Comparison of ENCODE assay signal across 1 cellular context in the genomic region with DNA sequence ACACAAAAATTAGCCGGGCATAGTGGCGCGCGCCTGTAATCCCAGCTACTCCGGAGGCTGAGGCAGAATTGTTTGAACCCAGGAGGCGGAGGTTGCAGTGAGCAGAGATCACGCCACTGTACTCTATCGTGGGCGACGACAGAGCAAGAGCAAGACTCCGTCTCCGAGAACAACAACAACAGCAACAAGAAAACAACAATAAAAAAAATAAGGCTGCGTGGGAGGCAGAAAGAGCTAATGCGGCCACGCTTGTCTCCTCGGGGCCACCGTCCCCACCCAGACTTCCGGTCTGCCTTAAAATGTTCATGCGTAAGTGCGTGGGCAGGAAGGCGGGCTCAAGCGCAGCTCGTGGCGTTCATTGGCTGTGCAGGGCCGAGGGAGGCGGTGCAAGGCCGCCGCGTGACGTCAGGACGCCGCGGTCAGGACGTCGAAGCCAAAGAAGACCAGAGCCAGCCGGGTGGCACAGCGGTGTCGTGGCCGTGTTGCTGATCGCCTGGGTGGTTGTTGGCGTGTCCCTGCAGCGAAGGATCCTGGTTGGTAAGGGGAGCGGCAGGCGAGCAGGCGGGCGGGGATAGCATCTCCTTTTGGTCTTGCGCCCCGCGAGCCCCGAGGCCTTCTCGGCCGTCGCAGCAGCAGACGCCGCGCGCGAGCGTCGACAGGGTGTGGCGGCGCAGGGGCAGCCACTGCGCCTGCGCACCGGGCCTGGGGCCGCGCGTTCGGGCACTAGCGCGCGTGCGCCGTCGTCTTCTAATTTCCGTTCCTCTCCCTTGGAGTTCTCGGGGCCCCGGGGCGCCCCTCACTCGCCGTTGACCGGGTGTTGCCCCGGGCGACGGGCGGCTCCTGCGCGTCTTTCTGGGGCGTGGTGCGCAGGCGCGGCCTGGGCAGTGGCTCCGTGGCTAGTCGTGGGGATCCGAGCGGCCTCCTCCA.
TF ChIP-seq lines count a peak whose summit lies in the region.

A gene (plus strand): TSS at position 426 of the 927 bp plus-strand sequence. CDS start 2,146 bp downstream, outside the sequence.

TF ChIP-seq in GM12878, 131 proteins besides CTCF, POLR2A, EP300 and RAD21 (continued from another document):
- TF ChIP-seq HDGF (IDR thresholded peaks at IDR 0.05), result peak; percentile 90
- TF ChIP-seq BMI1 (IDR thresholded peaks at IDR 0.05; ENCODE audit: borderline replicate concordance), result peak; percentile 22; the same call in 1 of the 2 replicates
- TF ChIP-seq TARDBP (IDR thresholded peaks at IDR 0.05; ENCODE audit: borderline replicate concordance), result no peak
- peak; percentile 91; the same call in 1 of the 2 replicates for TF ChIP-seq SMAD5 (IDR thresholded peaks at IDR 0.05; ENCODE audit: low read depth)
- peak; percentile 61; the same call in 1 of the 2 replicates for TF ChIP-seq GABPA (IDR thresholded peaks at IDR 0.05; ENCODE audit: low read depth)
- TF ChIP-seq, protein P1, sequence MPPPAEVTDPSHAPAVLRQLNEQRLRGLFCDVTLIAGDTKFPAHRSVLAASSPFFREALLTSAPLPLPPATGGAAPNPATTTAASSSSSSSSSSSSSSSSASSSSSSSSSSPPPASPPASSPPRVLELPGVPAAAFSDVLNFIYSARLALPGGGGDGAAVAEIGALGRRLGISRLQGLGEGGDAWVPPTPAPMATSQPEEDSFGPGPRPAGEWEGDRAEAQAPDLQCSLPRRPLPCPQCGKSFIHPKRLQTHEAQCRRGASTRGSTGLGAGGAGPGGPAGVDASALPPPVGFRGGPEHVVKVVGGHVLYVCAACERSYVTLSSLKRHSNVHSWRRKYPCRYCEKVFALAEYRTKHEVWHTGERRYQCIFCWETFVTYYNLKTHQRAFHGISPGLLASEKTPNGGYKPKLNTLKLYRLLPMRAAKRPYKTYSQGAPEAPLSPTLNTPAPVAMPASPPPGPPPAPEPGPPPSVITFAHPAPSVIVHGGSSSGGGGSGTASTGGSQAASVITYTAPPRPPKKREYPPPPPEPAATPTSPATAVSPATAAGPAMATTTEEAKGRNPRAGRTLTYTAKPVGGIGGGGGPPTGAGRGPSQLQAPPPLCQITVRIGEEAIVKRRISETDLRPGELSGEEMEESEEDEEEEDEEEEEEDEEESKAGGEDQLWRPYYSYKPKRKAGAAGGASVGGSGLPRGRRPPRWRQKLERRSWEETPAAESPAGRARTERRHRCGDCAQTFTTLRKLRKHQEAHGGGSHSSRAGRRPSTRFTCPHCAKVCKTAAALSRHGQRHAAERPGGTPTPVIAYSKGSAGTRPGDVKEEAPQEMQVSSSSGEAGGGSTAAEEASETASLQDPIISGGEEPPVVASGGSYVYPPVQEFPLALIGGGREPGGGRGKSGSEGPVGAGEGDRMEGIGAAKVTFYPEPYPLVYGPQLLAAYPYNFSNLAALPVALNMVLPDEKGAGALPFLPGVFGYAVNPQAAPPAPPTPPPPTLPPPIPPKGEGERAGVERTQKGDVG (CRISPR knock-in tag; IDR thresholded peaks at IDR 0.05), result 0 out of 2 replicates have a peak, but pooled peaks have one; percentile 39
- TF ChIP-seq SUZ12 (IDR thresholded peaks at IDR 0.05; ENCODE audit: unreplicated experiment), result no peak
- TF ChIP-seq, protein P2, sequence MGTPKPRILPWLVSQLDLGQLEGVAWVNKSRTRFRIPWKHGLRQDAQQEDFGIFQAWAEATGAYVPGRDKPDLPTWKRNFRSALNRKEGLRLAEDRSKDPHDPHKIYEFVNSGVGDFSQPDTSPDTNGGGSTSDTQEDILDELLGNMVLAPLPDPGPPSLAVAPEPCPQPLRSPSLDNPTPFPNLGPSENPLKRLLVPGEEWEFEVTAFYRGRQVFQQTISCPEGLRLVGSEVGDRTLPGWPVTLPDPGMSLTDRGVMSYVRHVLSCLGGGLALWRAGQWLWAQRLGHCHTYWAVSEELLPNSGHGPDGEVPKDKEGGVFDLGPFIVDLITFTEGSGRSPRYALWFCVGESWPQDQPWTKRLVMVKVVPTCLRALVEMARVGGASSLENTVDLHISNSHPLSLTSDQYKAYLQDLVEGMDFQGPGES (IDR thresholded peaks at IDR 0.05), result peak; percentile 39; the same call in 1 of the 2 replicates
- TF ChIP-seq, protein P3, sequence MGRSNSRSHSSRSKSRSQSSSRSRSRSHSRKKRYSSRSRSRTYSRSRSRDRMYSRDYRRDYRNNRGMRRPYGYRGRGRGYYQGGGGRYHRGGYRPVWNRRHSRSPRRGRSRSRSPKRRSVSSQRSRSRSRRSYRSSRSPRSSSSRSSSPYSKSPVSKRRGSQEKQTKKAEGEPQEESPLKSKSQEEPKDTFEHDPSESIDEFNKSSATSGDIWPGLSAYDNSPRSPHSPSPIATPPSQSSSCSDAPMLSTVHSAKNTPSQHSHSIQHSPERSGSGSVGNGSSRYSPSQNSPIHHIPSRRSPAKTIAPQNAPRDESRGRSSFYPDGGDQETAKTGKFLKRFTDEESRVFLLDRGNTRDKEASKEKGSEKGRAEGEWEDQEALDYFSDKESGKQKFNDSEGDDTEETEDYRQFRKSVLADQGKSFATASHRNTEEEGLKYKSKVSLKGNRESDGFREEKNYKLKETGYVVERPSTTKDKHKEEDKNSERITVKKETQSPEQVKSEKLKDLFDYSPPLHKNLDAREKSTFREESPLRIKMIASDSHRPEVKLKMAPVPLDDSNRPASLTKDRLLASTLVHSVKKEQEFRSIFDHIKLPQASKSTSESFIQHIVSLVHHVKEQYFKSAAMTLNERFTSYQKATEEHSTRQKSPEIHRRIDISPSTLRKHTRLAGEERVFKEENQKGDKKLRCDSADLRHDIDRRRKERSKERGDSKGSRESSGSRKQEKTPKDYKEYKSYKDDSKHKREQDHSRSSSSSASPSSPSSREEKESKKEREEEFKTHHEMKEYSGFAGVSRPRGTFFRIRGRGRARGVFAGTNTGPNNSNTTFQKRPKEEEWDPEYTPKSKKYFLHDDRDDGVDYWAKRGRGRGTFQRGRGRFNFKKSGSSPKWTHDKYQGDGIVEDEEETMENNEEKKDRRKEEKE (IDR thresholded peaks at IDR 0.05), result no peak
- TF ChIP-seq RCOR1 (conservative IDR thresholded peaks at IDR 0.05; ENCODE audit: low read depth, low read length), result 0 out of 2 replicates have a peak, but pooled peaks have one; percentile 46
- TF ChIP-seq TCF3 (IDR thresholded peaks at IDR 0.05; ENCODE audit: borderline replicate concordance, insufficient read depth, low read depth, low read length), result no peak
- TF ChIP-seq ZNF274 (IDR thresholded peaks at IDR 0.05; ENCODE audit: insufficient read depth, insufficient read length), result no peak
- TF ChIP-seq SREBF1 (IDR thresholded peaks at IDR 0.05; ENCODE audit: low read length), result no peak
- peak; percentile 95 for TF ChIP-seq POLR2AphosphoS5 (IDR thresholded peaks at IDR 0.05; ENCODE audit: low read length)
- TF ChIP-seq CBFB (IDR thresholded peaks at IDR 0.05; ENCODE audit: low read depth), result peak; percentile 93; the same call in 1 of the 2 replicates
- peak; percentile 80 for TF ChIP-seq ATF7 (IDR thresholded peaks at IDR 0.05; ENCODE audit: low read depth)
- TF ChIP-seq, protein P4, sequence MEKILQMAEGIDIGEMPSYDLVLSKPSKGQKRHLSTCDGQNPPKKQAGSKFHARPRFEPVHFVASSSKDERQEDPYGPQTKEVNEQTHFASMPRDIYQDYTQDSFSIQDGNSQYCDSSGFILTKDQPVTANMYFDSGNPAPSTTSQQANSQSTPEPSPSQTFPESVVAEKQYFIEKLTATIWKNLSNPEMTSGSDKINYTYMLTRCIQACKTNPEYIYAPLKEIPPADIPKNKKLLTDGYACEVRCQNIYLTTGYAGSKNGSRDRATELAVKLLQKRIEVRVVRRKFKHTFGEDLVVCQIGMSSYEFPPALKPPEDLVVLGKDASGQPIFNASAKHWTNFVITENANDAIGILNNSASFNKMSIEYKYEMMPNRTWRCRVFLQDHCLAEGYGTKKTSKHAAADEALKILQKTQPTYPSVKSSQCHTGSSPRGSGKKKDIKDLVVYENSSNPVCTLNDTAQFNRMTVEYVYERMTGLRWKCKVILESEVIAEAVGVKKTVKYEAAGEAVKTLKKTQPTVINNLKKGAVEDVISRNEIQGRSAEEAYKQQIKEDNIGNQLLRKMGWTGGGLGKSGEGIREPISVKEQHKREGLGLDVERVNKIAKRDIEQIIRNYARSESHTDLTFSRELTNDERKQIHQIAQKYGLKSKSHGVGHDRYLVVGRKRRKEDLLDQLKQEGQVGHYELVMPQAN (conservative IDR thresholded peaks at IDR 0.05), result peak; percentile 61
- no peak for TF ChIP-seq JUNB (IDR thresholded peaks at IDR 0.05)
